ENCODE assay signal across 1 cellular context in genomic region chr13:62320129-62320724, GRCh38.
TF ChIP-seq lines count a peak whose summit lies in the region.

No MANE protein-coding gene starts in this region.

TF ChIP-seq in H1, 55 proteins besides CTCF, POLR2A, EP300 and RAD21 (continued from another document):
- TF ChIP-seq CHD7 (IDR thresholded peaks at IDR 0.05; ENCODE audit: insufficient replicate concordance, low read length), result no peak
- no peak for TF ChIP-seq KDM4A (IDR thresholded peaks at IDR 0.05; ENCODE audit: low read depth, low read length, severe bottlenecking)
- TF ChIP-seq SP2 (IDR thresholded peaks at IDR 0.05; ENCODE audit: low read length), result no peak
- TF ChIP-seq SIN3A (conservative IDR thresholded peaks at IDR 0.05 in 1 of 2, IDR thresholded peaks at IDR 0.05 in 1 of 2; ENCODE audit: low read depth in 1 of 2, low read length in 2 of 2), result no peak
- TF ChIP-seq GTF2F1 (IDR thresholded peaks at IDR 0.05; ENCODE audit: borderline replicate concordance, low read depth, low read length), result no peak
- no peak for TF ChIP-seq RFX5 (IDR thresholded peaks at IDR 0.05; ENCODE audit: borderline replicate concordance, low read depth, low read length)
TF ChIP-seq in H1: peak in this region for 0.
